Comparison of ENCODE assay signal across 1 cellular context in the genomic region with DNA sequence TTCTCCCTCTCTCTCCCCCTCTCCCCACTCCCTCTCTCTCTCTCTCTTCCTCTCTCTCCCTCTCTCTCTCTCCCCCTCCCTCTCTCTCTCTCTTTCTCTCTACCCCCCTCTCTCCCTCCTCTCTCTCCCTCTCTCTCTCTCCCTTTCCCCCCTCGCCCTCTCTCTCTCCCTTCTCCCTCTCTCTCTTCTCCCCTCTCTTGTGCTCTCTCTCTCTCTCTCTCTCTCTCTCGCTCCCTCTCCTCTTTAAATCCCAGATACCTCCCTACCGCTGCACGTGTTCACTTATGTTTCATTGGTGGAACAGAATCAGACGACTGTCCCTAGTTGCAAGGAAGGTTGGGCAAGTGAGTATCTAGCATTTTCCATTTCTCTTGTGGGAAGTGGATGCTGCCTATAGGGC.
TF ChIP-seq lines count a peak whose summit lies in the region.

No MANE protein-coding gene starts in this region.

TF ChIP-seq in SK-N-SH, 30 proteins besides CTCF, POLR2A, EP300 and RAD21 (continued from another document):
- TF ChIP-seq ZBTB33 (IDR thresholded peaks at IDR 0.05; ENCODE audit: borderline replicate concordance, low read depth), result no peak
- no peak for TF ChIP-seq RCOR1 (IDR thresholded peaks at IDR 0.05; ENCODE audit: low read length)
- TF ChIP-seq POLR2AphosphoS5 (IDR thresholded peaks at IDR 0.05; ENCODE audit: low read depth, low read length), result no peak
- TF ChIP-seq EZH2phosphoT487 (IDR thresholded peaks at IDR 0.05; ENCODE audit: borderline replicate concordance, low read depth), result no peak
